Comparison of ENCODE assay signal across 12 cellular contexts in the genomic region with DNA sequence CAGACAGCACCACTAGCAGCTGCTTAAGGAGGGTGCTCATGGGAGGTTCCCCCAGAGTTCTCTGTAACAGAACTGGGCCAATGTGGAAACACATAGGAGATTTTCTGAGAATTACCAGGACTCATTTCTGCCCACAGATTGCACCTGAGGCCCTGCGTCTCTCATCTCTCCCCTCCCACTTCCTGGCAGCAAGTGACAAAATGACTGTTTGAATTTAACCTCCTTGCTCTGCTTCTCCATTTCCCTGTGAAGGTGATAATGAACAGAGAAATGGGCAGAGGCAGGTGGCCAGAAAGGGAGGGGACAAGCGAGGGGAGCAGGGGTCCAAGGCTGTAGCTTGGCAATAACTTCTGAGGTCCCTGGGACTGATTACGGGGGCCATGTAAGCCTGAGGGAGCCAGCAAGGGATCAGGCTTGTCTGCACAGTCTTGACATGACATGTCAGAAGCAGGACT. TPM values are rescaled to one million over a fixed set of nuclear protein-coding genes. Genes with fewer than 3 reads are reported as not detected.
DNase-seq lines count a peak whose midpoint lies in the region; ATAC-seq and TF ChIP-seq lines count a peak whose summit lies in the region.
"Had no signal": no experiment of that assay in that cellular context is flagged by ENCODE, and none has a peak within 500 bp of the region (broad histone marks: within the 10 kb centered on the region; RNA-seq: fewer than 3 reads in every experiment).

No MANE protein-coding gene starts in this region.

- no peaks in the 10 kb centered on the region for H3K9me3 ChIP-seq in heart right ventricle

- WGBS in heart right ventricle, 2 donors: 70 to 71% methylated on average over 3 of the region's 3 CpGs

- TF ChIP-seq CTCF in coronary artery (IDR thresholded peaks at IDR 0.05) (no peak), heart right ventricle (IDR thresholded peaks at IDR 0.05) (no peak), HFFc6 (IDR thresholded peaks at IDR 0.05) (no peak)

- peak; percentile 43 for DNase-seq in coronary artery (ENCODE audit: low spot score)
- no peak for DNase-seq in heart right ventricle
- no peak for DNase-seq in EL
- no peak for DNase-seq in HFFc6
- DNase-seq: amygdala; NCI-H2029 treated with DMSO at 0.1 percent for 48 hours; stimulated activated naive CD4-positive, alpha-beta T cell treated with Interleukin-2 at 50 U/mL for 16 hours; T-cell had no signal

- no peak overlapping the region for H3K27ac ChIP-seq in coronary artery
- no peak overlapping the region for H3K27ac ChIP-seq in heart right ventricle

- ATAC-seq in GM18873 (IDR thresholded peaks at IDR 0.05; ENCODE audit: low FRiP score, unreplicated experiment) (peak; percentile 61), GM21390 (IDR thresholded peaks at IDR 0.05; ENCODE audit: unreplicated experiment) (peak; percentile 66), HG03175 (IDR thresholded peaks at IDR 0.05; ENCODE audit: unreplicated experiment) (peak; percentile 64), heart right ventricle (no peak)
- ATAC-seq: esophagus mucosa had no signal

- H3K36me3 ChIP-seq in heart right ventricle: no peaks in the 10 kb centered on the region

- peaks cover 9% of the 10 kb centered on the region for H3K4me1 Mint-ChIP-seq in HFFc6 (ENCODE audit: low read depth)

- peaks cover 8% of the 10 kb centered on the region for H3K27me3 Mint-ChIP-seq in HFFc6 (ENCODE audit: insufficient read depth)

- no peak overlapping the region for H3K4me3 Mint-ChIP-seq in HFFc6
- H3K4me3 Mint-ChIP-seq: T-cell had no signal

- H3K36me3 Mint-ChIP-seq in HFFc6 (ENCODE audit: low read depth): no peaks in the 10 kb centered on the region
- H3K36me3 Mint-ChIP-seq: T-cell had no signal

- intact Hi-C loops in heart right ventricle (cut with DNase I): loop anchor here in 1 of 10 donors (10.0 kb wide), 1 partner anchor 442 kb away; no protein-coding TSS in a partner anchor

- no peaks in the 10 kb centered on the region for H3K4me1 ChIP-seq in heart right ventricle

- no peak overlapping the region for H3K4me3 ChIP-seq in coronary artery
- no peak overlapping the region for H3K4me3 ChIP-seq in heart right ventricle

- H3K27ac Mint-ChIP-seq in HFFc6: no peak overlapping the region
- H3K27ac Mint-ChIP-seq: T-cell had no signal

- peaks cover 0 to 20% (median 12%) of the 10 kb centered on the region in 7 donors for H3K27me3 ChIP-seq in heart right ventricle

- no peaks in the 10 kb centered on the region for H3K9me3 Mint-ChIP-seq in HFFc6
- H3K9me3 Mint-ChIP-seq: T-cell had no signal

RNA-seq across cellular contexts. Expression of gene EPHB1, which starts 8.0 kb away (rescaled TPM):
- total RNA-seq in heart right ventricle: 1 to 10 TPM; 1.1 to 3.4 (median 1.8) TPM
- under 1 TPM; 0.07 to 0.57 TPM for polyA plus RNA-seq in heart right ventricle
- 1 to 10 TPM in 5 of 6 experiments, under 1 TPM in 1; 0.88 to 2.6 (median 1.0) TPM for total RNA-seq in HFFc6 (2021; fragmentation: NEBNext Ultra II Directional; extraction: Animal tissue kit (Norgen Biotek cat#: 25700))

Comparison
In these comparisons a context has a peak if more than half of its experiments do, and no peak if none do; other contexts are left out.
1. ATAC-seq: peak in GM18873 (single experiment), GM21390 (single experiment) and HG03175 (single experiment); none in heart right ventricle (0 of 8).